ENCODE assay signal across 23 cellular contexts in the genomic region with DNA sequence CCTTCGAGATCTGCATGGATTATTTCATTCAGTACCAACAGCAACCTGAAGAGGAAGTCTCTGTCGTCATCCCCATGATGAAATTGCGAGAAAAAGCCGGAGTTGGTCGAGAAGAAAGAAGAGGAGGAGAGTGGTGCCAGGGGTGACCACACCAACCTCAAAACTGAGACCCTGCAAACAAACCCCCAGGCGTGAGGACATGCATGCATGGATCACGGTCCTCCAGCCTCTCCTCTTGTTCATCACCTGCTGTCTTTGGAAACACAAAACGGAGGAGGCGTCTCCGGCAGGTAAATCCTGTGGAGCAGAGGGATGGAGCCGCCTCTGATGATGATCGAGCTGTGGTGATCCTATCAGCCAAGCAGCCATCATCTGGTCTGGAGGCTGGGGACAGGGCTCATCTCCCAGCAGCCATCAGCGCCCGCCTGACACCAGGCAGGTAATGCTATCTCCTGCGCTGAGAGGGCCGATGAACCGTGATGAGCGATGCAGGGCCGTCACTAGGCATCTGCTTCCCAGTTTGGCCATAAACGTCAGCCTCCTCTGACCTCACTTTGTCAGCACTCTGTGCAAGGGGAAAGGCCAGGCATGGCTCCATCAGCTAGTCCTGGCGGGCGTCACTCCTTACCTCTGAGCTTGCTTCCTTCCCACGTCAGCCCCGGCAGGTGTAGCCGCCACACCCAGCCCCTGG.
"Had no signal": no experiment of that assay in that cellular context is flagged by ENCODE, and none has a peak within 500 bp of the region (broad histone marks: within the 10 kb centered on the region; RNA-seq: fewer than 3 reads in every experiment).

No MANE protein-coding gene starts in this region.

- H3K4me1 Mint-ChIP-seq: endodermal cell; naive thymus-derived CD4-positive, alpha-beta T cell; stimulated activated naive B cell treated with anti-CD40 and anti-IgM and Interleukin-4, amounts not matched to agents 10 μg/mL and 1 μg/mL and 100 μg/mL, for 72 hours; stimulated activated naive CD8-positive, alpha-beta T cell treated with anti-CD3 and anti-CD28 coated beads, Interleukin-15, amount 100 ng/mL, for 72 hours had no signal

- H3K27ac Mint-ChIP-seq: endodermal cell; naive thymus-derived CD4-positive, alpha-beta T cell; stimulated activated naive B cell treated with anti-CD40 and anti-IgM and Interleukin-4, amounts not matched to agents 10 μg/mL and 1 μg/mL and 100 μg/mL, for 72 hours; stimulated activated naive CD8-positive, alpha-beta T cell treated with anti-CD3 and anti-CD28 coated beads, Interleukin-15, amount 100 ng/mL, for 72 hours had no signal

- H2AFZ ChIP-seq: hepatocyte had no signal

- H3K4me2 ChIP-seq: hepatocyte had no signal

- H3K9me3 Mint-ChIP-seq: endodermal cell, nephron progenitor cell had no signal

- H3K4me1 ChIP-seq: colonic mucosa, prostate gland, spleen, testis, tibial nerve had no signal

- H3K36me3 Mint-ChIP-seq: naive thymus-derived CD4-positive, alpha-beta T cell; stimulated activated naive B cell treated with anti-CD40 and anti-IgM and Interleukin-4, amounts not matched to agents 10 μg/mL and 1 μg/mL and 100 μg/mL, for 72 hours had no signal

- H3K4me3 Mint-ChIP-seq: endodermal cell; naive thymus-derived CD4-positive, alpha-beta T cell; nephron progenitor cell; stimulated activated naive B cell treated with anti-CD40 and anti-IgM and Interleukin-4, amounts not matched to agents 10 μg/mL and 1 μg/mL and 100 μg/mL, for 72 hours; stimulated activated naive CD8-positive, alpha-beta T cell treated with anti-CD3 and anti-CD28 coated beads, Interleukin-15, amount 100 ng/mL, for 72 hours had no signal

- ATAC-seq: left colon; naive thymus-derived CD4-positive, alpha-beta T cell; sciatic nerve; stimulated activated naive B cell treated with anti-CD40 and anti-IgM and Interleukin-4, amounts not matched to agents 10 μg/mL and 1 μg/mL and 100 μg/mL, for 72 hours; stimulated activated naive CD8-positive, alpha-beta T cell treated with anti-CD3 and anti-CD28 coated beads, Interleukin-15, amount 100 ng/mL, for 72 hours had no signal

- DNase-seq: cerebellar nuclear complex; colonic mucosa; dermis blood vessel endothelial cell; endodermal cell; erythroblast; foreskin melanocyte; left colon; mammary epithelial cell; naive thymus-derived CD4-positive, alpha-beta T cell; nephron progenitor cell; ovary; spleen; stimulated activated CD4-positive, alpha-beta T cell treated with anti-CD3 and anti-CD28 coated beads, Interleukin-15, amount 100 ng/mL, for 24 hours; stimulated activated CD4-positive, alpha-beta T cell treated with anti-CD3 and anti-CD28 coated beads, Interleukin-2, amount 100 ng/mL, for 24 hours; stimulated activated CD4-positive, alpha-beta T cell treated with anti-CD3 and anti-CD28 coated beads, Interleukin-4, amount 100 ng/mL, for 4 hours; stimulated activated naive B cell treated with anti-CD40 and anti-IgM and Interleukin-4, amounts not matched to agents 10 μg/mL and 1 μg/mL and 100 μg/mL, for 72 hours; stimulated activated naive CD8-positive, alpha-beta T cell treated with anti-CD3 and anti-CD28 coated beads, Interleukin-15, amount 100 ng/mL, for 72 hours; testis had no signal

- H3K9me3 ChIP-seq: colonic mucosa, neutrophil, ovary, prostate gland, testis had no signal

- H3K27me3 Mint-ChIP-seq: naive thymus-derived CD4-positive, alpha-beta T cell; stimulated activated naive B cell treated with anti-CD40 and anti-IgM and Interleukin-4, amounts not matched to agents 10 μg/mL and 1 μg/mL and 100 μg/mL, for 72 hours; stimulated activated naive CD8-positive, alpha-beta T cell treated with anti-CD3 and anti-CD28 coated beads, Interleukin-15, amount 100 ng/mL, for 72 hours had no signal

- H3K27me3 ChIP-seq: colonic mucosa, hepatocyte, neutrophil, ovary, testis, tibial nerve had no signal

- H3K4me3 ChIP-seq: colonic mucosa, hepatocyte, ovary, prostate gland, spleen, testis, tibial nerve had no signal

- H3K79me2 ChIP-seq: hepatocyte had no signal

- H3K36me3 ChIP-seq: colonic mucosa, neutrophil, ovary, prostate gland, spleen, tibial nerve had no signal

- H3K27ac ChIP-seq: colonic mucosa, hepatocyte, neutrophil, ovary, prostate gland, spleen, testis, tibial nerve had no signal
